In the genomic region with DNA sequence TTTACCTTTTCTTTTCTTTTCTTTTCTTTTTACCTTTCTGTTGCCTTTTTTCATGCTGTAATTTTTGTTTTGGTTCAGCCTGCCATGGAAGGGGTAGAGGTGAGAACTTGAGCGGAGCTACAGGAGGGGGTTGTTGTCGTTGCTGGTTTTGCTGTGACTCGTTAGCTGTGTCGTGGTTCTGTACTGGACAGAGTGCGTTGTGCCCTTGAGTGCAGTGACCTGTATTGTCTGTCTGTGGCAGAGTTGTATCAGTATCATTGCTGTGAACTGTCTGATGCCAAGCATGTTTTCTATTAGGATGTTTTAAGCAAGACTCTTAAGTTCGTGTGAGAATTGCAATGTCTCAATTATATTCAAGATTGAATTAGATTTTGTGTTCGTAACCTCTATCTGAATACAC, we compare ENCODE assay signal across 1 cellular context.
TF ChIP-seq lines count a peak whose summit lies in the region.

No MANE protein-coding gene starts in this region.

TF ChIP-seq in SK-N-SH, 30 proteins besides CTCF, POLR2A, EP300 and RAD21 (continued from another document):
- TF ChIP-seq, protein P1, sequence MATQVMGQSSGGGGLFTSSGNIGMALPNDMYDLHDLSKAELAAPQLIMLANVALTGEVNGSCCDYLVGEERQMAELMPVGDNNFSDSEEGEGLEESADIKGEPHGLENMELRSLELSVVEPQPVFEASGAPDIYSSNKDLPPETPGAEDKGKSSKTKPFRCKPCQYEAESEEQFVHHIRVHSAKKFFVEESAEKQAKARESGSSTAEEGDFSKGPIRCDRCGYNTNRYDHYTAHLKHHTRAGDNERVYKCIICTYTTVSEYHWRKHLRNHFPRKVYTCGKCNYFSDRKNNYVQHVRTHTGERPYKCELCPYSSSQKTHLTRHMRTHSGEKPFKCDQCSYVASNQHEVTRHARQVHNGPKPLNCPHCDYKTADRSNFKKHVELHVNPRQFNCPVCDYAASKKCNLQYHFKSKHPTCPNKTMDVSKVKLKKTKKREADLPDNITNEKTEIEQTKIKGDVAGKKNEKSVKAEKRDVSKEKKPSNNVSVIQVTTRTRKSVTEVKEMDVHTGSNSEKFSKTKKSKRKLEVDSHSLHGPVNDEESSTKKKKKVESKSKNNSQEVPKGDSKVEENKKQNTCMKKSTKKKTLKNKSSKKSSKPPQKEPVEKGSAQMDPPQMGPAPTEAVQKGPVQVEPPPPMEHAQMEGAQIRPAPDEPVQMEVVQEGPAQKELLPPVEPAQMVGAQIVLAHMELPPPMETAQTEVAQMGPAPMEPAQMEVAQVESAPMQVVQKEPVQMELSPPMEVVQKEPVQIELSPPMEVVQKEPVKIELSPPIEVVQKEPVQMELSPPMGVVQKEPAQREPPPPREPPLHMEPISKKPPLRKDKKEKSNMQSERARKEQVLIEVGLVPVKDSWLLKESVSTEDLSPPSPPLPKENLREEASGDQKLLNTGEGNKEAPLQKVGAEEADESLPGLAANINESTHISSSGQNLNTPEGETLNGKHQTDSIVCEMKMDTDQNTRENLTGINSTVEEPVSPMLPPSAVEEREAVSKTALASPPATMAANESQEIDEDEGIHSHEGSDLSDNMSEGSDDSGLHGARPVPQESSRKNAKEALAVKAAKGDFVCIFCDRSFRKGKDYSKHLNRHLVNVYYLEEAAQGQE (IDR thresholded peaks at IDR 0.05; ENCODE audit: low read depth, low read length) = no peak
- TF ChIP-seq MEF2A (IDR thresholded peaks at IDR 0.05; ENCODE audit: borderline replicate concordance, low read depth) (no peak), ZBTB33 (IDR thresholded peaks at IDR 0.05; ENCODE audit: borderline replicate concordance, low read depth) (no peak), SMC3 (IDR thresholded peaks at IDR 0.05; ENCODE audit: low read depth, low read length) (no peak), TAF1 (IDR thresholded peaks at IDR 0.05; ENCODE audit: borderline replicate concordance, low read depth, low read length) (no peak), GABPA (IDR thresholded peaks at IDR 0.05; ENCODE audit: low read depth) (no peak), TCF12 (IDR thresholded peaks at IDR 0.05) (no peak), ELF1 (IDR thresholded peaks at IDR 0.05) (no peak), MAX (IDR thresholded peaks at IDR 0.05; ENCODE audit: low read depth) (no peak), JUND (IDR thresholded peaks at IDR 0.05) (no peak), YY1 (IDR thresholded peaks at IDR 0.05; ENCODE audit: low read depth) (no peak)
